8 cellular contexts compared by ENCODE assay signal in the genomic region with DNA sequence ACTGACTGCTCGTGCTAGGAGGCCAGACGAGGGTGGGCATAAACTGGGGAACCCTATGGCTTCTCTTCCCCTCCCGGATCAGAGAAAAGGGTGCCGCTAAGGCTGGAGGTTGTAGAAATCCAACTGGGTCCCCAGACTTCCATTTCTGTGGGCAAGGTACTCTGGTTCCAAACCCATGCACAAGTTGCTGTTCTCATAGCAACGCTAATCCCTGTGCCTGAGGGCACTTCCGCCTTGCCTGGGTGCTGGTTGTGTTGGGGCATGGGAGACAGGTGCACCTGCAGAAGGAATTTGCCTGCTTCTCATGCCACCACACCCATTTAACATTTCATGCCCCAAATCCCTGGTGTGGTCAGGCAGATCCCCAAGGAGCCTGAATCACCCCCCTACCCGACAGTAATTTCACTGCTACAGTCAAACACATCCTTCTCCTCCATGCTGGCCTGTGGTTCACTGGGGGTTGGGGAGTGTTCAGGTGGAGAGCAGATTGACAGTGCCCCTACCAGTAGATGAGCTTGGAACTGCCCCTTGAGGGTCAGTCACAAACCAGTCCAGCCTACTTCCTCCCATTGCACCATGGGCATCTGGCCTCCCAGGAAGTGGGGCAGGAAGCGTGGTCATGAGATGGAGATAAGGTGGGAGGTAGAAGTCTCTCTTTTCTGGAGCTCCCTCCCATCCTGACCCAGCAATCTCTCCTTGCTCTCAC. TPM values are rescaled to one million over a fixed set of nuclear protein-coding genes. Genes with fewer than 3 reads are reported as not detected.
DNase-seq lines count a peak whose midpoint lies in the region; ATAC-seq and TF ChIP-seq lines count a peak whose summit lies in the region.

No MANE protein-coding gene starts in this region.

- H2AK5ac ChIP-seq in mesenchymal stem cell (ENCODE audit: low read length, severe bottlenecking), result no peak overlapping the region

- peak; percentile 51 for DNase-seq in EH (ENCODE audit: low read depth)
- peak in 1 of 2 experiments; percentile 73 for DNase-seq in HL-60 (ENCODE audit: low read depth in 1 of 2, low spot score in 1 of 2)
- DNase-seq in SK-MEL-5 (ENCODE audit: low read depth, low spot score), result peak; percentile 22
- DNase-seq in cerebellum (ENCODE audit: low spot score), result peak; percentile 39
- DNase-seq in mesenchymal stem cell, result peak; percentile 28
- DNase-seq in type B pancreatic cell (ENCODE audit: extremely low spot score, unreplicated experiment), result no peak
- no peak for DNase-seq in foreskin melanocyte

- no peak overlapping the region for H2AFZ ChIP-seq in mesenchymal stem cell (ENCODE audit: low read depth, low read length)

- no peaks in the 10 kb centered on the region for H3K27me3 ChIP-seq in HL-60 (ENCODE audit: insufficient read depth, poor library complexity, severe bottlenecking)
- no peaks in the 10 kb centered on the region for H3K27me3 ChIP-seq in mesenchymal stem cell (ENCODE audit: control insufficient read depth in 1 of 2, insufficient read depth in 1 of 2, low read length in 2 of 2)

- no peak for ATAC-seq in GM19324 (IDR thresholded peaks at IDR 0.05; ENCODE audit: low FRiP score, unreplicated experiment)

- no peak overlapping the region for H3K23ac ChIP-seq in mesenchymal stem cell (ENCODE audit: low read length in 2 of 2)

- no peaks in the 10 kb centered on the region for H3K9me3 ChIP-seq in mesenchymal stem cell (ENCODE audit: control insufficient read depth, low read length)

- peaks cover 18% of the 10 kb centered on the region for H3K4me1 ChIP-seq in mesenchymal stem cell (ENCODE audit: control insufficient read depth, insufficient read depth, low read depth, low read length)

- no peaks in the 10 kb centered on the region for H3K9me3 Mint-ChIP-seq in type B pancreatic cell

- no peak overlapping the region for H4K91ac ChIP-seq in mesenchymal stem cell (ENCODE audit: low read length)

- H3K9ac ChIP-seq in mesenchymal stem cell (ENCODE audit: low read length), result peak overlapping the region; percentile 84

- peaks cover 4% of the 10 kb centered on the region for H3K36me3 Mint-ChIP-seq in type B pancreatic cell

- H3K4me3 ChIP-seq in HL-60 (replicated peaks; ENCODE audit: insufficient read depth, low read length), result peak overlapping the region; percentile 88
- peak overlapping the region; percentile 82 to 91 for H3K4me3 ChIP-seq in mesenchymal stem cell (ENCODE audit: insufficient read depth in 1 of 2, low read depth in 1 of 2, low read length in 2 of 2)

- H2BK5ac ChIP-seq in mesenchymal stem cell (ENCODE audit: low read depth, low read length, poor library complexity, severe bottlenecking), result no peak overlapping the region

- peaks cover 33% of the 10 kb centered on the region for H3K79me1 ChIP-seq in mesenchymal stem cell (replicated peaks; ENCODE audit: low read length, poor library complexity, severe bottlenecking)

- 7% methylated on average over 6 of the region's 8 CpGs for WGBS in mesenchymal stem cell

- in situ Hi-C loops in SK-MEL-5 (cut with HindIII; ENCODE audit: low pct_unique_long_range_greater_than_20kb, low sequenced_read_pairs), result no loop called here

- peak overlapping the region in 1 of 2 experiments; percentile 49 for H3K14ac ChIP-seq in mesenchymal stem cell (ENCODE audit: low read length in 2 of 2)

- no peaks in the 10 kb centered on the region for H3K27me3 Mint-ChIP-seq in type B pancreatic cell

- peaks cover 29 to 31% of the 10 kb centered on the region in 2 experiments for H3K36me3 ChIP-seq in mesenchymal stem cell (ENCODE audit: control insufficient read depth in 1 of 2, insufficient read depth in 2 of 2, low read depth in 1 of 2, low read length in 2 of 2)

- H3K4me1 Mint-ChIP-seq in type B pancreatic cell (ENCODE audit: unreplicated experiment), result peaks cover 29% of the 10 kb centered on the region

- H2BK120ac ChIP-seq in mesenchymal stem cell (ENCODE audit: low read depth, low read length), result no peak overlapping the region

- no peak overlapping the region for H2BK15ac ChIP-seq in mesenchymal stem cell (ENCODE audit: low read depth, poor library complexity, severe bottlenecking)

- no peak overlapping the region for H3K18ac ChIP-seq in mesenchymal stem cell (ENCODE audit: low read depth in 1 of 2, low read length in 2 of 2)

- peak overlapping the region; percentile 92 for H3K27ac Mint-ChIP-seq in type B pancreatic cell

- H3K4me3 Mint-ChIP-seq in type B pancreatic cell, result peak overlapping the region; percentile 89

- peak overlapping the region; percentile 86 for H3K27ac ChIP-seq in HL-60 (replicated peaks)
- H3K27ac ChIP-seq in mesenchymal stem cell (ENCODE audit: low read length, poor library complexity, severe bottlenecking), result no peak overlapping the region

- H3K4me2 ChIP-seq in mesenchymal stem cell (ENCODE audit: low read length, poor library complexity, severe bottlenecking), result peak overlapping the region; percentile 69

- TF ChIP-seq CTCF in HL-60 (IDR thresholded peaks at IDR 0.05; ENCODE audit: insufficient read depth, low read length) (no peak), type B pancreatic cell (conservative IDR thresholded peaks at IDR 0.05) (no peak)

- H2BK12ac ChIP-seq in mesenchymal stem cell (ENCODE audit: low read length in 2 of 2), result no peak overlapping the region

- no peak overlapping the region for H3K4ac ChIP-seq in mesenchymal stem cell (ENCODE audit: low read depth in 1 of 2, low read length in 2 of 2)

- peak overlapping the region; percentile 57 for H4K8ac ChIP-seq in mesenchymal stem cell (ENCODE audit: low read length)

RNA-seq across cellular contexts. Expression of gene C2CD2L, which starts 1.2 kb away (rescaled TPM):
- total RNA-seq in SK-MEL-5 (2014; rRNA removed; shearing (Covaris generic)), result 2.8 and 5.6 TPM in 2 replicates
- 11.1 and 20.3 TPM in 2 replicates for polyA plus RNA-seq in SK-MEL-5 (2015; cell fraction: cytosol; rRNA removed)
- polyA plus RNA-seq in SK-MEL-5 (2015; cell fraction: nucleus; rRNA removed), result 19.5 and 21.2 TPM in 2 replicates
- total RNA-seq in cerebellum, result 6.2 TPM
- polyA plus RNA-seq in mesenchymal stem cell (2013, experiment 1 of 2), result 7.7 TPM
- 7.4 TPM for polyA plus RNA-seq in mesenchymal stem cell (2013, experiment 2 of 2)
- total RNA-seq in type B pancreatic cell (ENCODE audit: low replicate concordance), result 10.7 and 13.5 TPM in 2 replicates

RNA-seq across cellular contexts. Expression of gene DPAGT1, which starts 6.7 kb away (rescaled TPM):
- 22.3 and 26.1 TPM in 2 replicates for total RNA-seq in SK-MEL-5 (2014; rRNA removed; shearing (Covaris generic))
- polyA plus RNA-seq in SK-MEL-5 (2015; cell fraction: cytosol; rRNA removed), result 50.0 and 56.3 TPM in 2 replicates
- polyA plus RNA-seq in SK-MEL-5 (2015; cell fraction: nucleus; rRNA removed), result 186 and 227 TPM in 2 replicates
- total RNA-seq in cerebellum (12.0 TPM), type B pancreatic cell (ENCODE audit: low replicate concordance) (46.4 and 62.1 TPM in 2 replicates)
- 42.7 TPM for polyA plus RNA-seq in mesenchymal stem cell (2013, experiment 1 of 2)
- 37.9 TPM for polyA plus RNA-seq in mesenchymal stem cell (2013, experiment 2 of 2)

RNA-seq across cellular contexts. Expression of gene HINFP, which starts 13.1 kb away (rescaled TPM):
- 8.8 and 9.4 TPM in 2 replicates for total RNA-seq in SK-MEL-5 (2014; rRNA removed; shearing (Covaris generic))
- 8.1 and 12.7 TPM in 2 replicates for polyA plus RNA-seq in SK-MEL-5 (2015; cell fraction: cytosol; rRNA removed)
- 65.5 and 102 TPM in 2 replicates for polyA plus RNA-seq in SK-MEL-5 (2015; cell fraction: nucleus; rRNA removed)
- total RNA-seq in cerebellum (31.0 TPM), type B pancreatic cell (ENCODE audit: low replicate concordance) (31.6 and 33.0 TPM in 2 replicates)
- 13.5 TPM for polyA plus RNA-seq in mesenchymal stem cell (2013, experiment 1 of 2)
- polyA plus RNA-seq in mesenchymal stem cell (2013, experiment 2 of 2), result 13.2 TPM

RNA-seq across cellular contexts. Expression of gene HMBS, which starts 23.6 kb away (rescaled TPM):
- total RNA-seq in SK-MEL-5 (2014; rRNA removed; shearing (Covaris generic)), result 4.5 and 6.7 TPM in 2 replicates
- polyA plus RNA-seq in SK-MEL-5 (2015; cell fraction: cytosol; rRNA removed), result 66.3 and 71.3 TPM in 2 replicates
- polyA plus RNA-seq in SK-MEL-5 (2015; cell fraction: nucleus; rRNA removed), result 115 and 118 TPM in 2 replicates
- total RNA-seq in cerebellum (4.9 TPM), type B pancreatic cell (ENCODE audit: low replicate concordance) (25.3 and 38.2 TPM in 2 replicates)
- 20.1 TPM for polyA plus RNA-seq in mesenchymal stem cell (2013, experiment 1 of 2)
- polyA plus RNA-seq in mesenchymal stem cell (2013, experiment 2 of 2), result 19.2 TPM

RNA-seq across cellular contexts. Expression of gene ABCG4, which starts 40.5 kb away (rescaled TPM):
- total RNA-seq in SK-MEL-5 (2014; rRNA removed; shearing (Covaris generic)), result 0.05 TPM in 1 of 2 replicates, not detected in the other
- 0.45 and 1.3 TPM in 2 replicates for polyA plus RNA-seq in SK-MEL-5 (2015; cell fraction: cytosol; rRNA removed)
- 2.5 and 2.6 TPM in 2 replicates for polyA plus RNA-seq in SK-MEL-5 (2015; cell fraction: nucleus; rRNA removed)
- total RNA-seq in cerebellum (4.0 TPM), type B pancreatic cell (ENCODE audit: low replicate concordance) (1.3 TPM in 1 of 2 replicates, not detected in the other)
- 0.37 TPM for polyA plus RNA-seq in mesenchymal stem cell (2013, experiment 1 of 2)
- 0.23 TPM for polyA plus RNA-seq in mesenchymal stem cell (2013, experiment 2 of 2)

Comparison
In these comparisons a context has a peak if more than half of its experiments do, and no peak if none do; other contexts are left out.
1. DNase-seq: peak in EH (single experiment), SK-MEL-5 (single experiment), cerebellum (single experiment) and mesenchymal stem cell (single experiment); none in type B pancreatic cell (single experiment) and foreskin melanocyte (single experiment).